Comparison of ENCODE assay signal across 8 cellular contexts in the genomic region with DNA sequence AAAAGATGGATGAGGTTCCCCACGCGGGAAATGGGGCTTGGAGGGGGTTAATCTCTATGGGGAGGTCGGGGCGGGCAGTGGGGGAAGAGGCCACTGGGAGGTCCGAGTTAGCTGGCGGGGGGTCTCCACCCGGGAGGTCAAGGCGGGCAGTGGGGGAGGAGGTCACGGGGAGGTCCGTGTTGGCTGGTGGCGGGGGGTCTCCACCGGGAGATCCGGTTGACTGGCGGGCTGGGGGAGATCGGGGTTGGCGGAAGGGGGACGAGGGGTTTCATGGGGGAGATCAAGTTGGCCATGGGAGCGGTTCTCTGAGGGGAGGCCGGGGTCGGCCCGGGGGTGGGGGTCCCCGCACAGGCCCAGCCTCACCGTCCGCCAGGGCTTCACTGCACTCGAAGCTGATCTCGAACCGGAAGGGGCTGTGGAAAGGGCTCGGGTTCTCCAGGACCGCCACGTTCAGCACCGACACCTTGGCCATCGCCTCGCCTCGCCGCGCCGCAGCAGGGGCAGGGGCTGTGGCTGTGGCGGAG. TPM values are rescaled to one million over a fixed set of nuclear protein-coding genes. Genes with fewer than 3 reads are reported as not detected.
DNase-seq lines count a peak whose midpoint lies in the region; ATAC-seq and TF ChIP-seq lines count a peak whose summit lies in the region.

No MANE protein-coding gene starts in this region.

- H3K4me3 ChIP-seq in Karpas-422 (ENCODE audit: low read length) (peak overlapping the region; percentile 88), neutrophil (ENCODE audit: low read depth in 1 of 2, low read length in 1 of 2) (peak overlapping the region; percentile 86 to 98)
- H3K4me3 ChIP-seq in effector memory CD4-positive, alpha-beta T cell (ENCODE audit: insufficient read depth, low read depth, low read length, poor library complexity, severe bottlenecking) = peak overlapping the region; percentile 83

- H3K36me3 ChIP-seq in Karpas-422 (ENCODE audit: insufficient read depth, low read length) = peaks cover 8% of the 10 kb centered on the region; the same call in 1 of the 2 replicates
- no peaks in the 10 kb centered on the region for H3K36me3 ChIP-seq in effector memory CD4-positive, alpha-beta T cell (ENCODE audit: control insufficient read depth, insufficient read depth, low read length)
- no peaks in the 10 kb centered on the region for H3K36me3 ChIP-seq in neutrophil

- H3K9me3 ChIP-seq in Karpas-422 (ENCODE audit: low read length) = no peaks in the 10 kb centered on the region
- H3K9me3 ChIP-seq in effector memory CD4-positive, alpha-beta T cell (ENCODE audit: control insufficient read depth, low read length) = no peaks in the 10 kb centered on the region
- H3K9me3 ChIP-seq in neutrophil = no peaks in the 10 kb centered on the region

- peaks cover 35% of the 10 kb centered on the region for H3K79me2 ChIP-seq in Karpas-422 (ENCODE audit: low read length)

- H3K4me2 ChIP-seq in Karpas-422 (ENCODE audit: low read depth, low read length, poor library complexity, severe bottlenecking) = peak overlapping the region; percentile 78

- peak overlapping the region; percentile 52; the same call in 1 of the 2 replicates for H2AFZ ChIP-seq in Karpas-422 (ENCODE audit: low read length)

- H3K9me2 ChIP-seq in Karpas-422 (replicated peaks; ENCODE audit: insufficient read depth, low read length) = no peaks in the 10 kb centered on the region

- ATAC-seq in GM18870 (IDR thresholded peaks at IDR 0.05; ENCODE audit: unreplicated experiment) (no peak), GM19455 (IDR thresholded peaks at IDR 0.05; ENCODE audit: unreplicated experiment) (no peak)

- H3K4me1 ChIP-seq in Karpas-422 (ENCODE audit: low read length) (peaks cover 20% of the 10 kb centered on the region), neutrophil (ENCODE audit: control insufficient read depth in 1 of 2, insufficient read depth in 1 of 2, low read depth in 1 of 2, low read length in 1 of 2) (peaks cover 57 to 59% of the 10 kb centered on the region in 2 experiments)
- peaks cover 16% of the 10 kb centered on the region for H3K4me1 ChIP-seq in effector memory CD4-positive, alpha-beta T cell (ENCODE audit: control insufficient read depth, insufficient read depth, low read length, poor library complexity, severe bottlenecking)

- TF ChIP-seq CTCF in neutrophil (IDR thresholded peaks at IDR 0.05) = no peak

- no peaks in the 10 kb centered on the region for H3K27me3 ChIP-seq in Karpas-422 (ENCODE audit: low read length)
- no peaks in the 10 kb centered on the region for H3K27me3 ChIP-seq in effector memory CD4-positive, alpha-beta T cell (replicated peaks; ENCODE audit: control insufficient read depth, insufficient read depth, low read length, poor library complexity, severe bottlenecking)
- H3K27me3 ChIP-seq in neutrophil = no peaks in the 10 kb centered on the region

- peak overlapping the region; percentile 89 for H3K9ac ChIP-seq in Karpas-422 (ENCODE audit: low read length)

- H4K20me1 ChIP-seq in Karpas-422 (ENCODE audit: insufficient read depth, low read depth, low read length) = peaks cover 3% of the 10 kb centered on the region; the same call in 1 of the 2 replicates

- DNase-seq in COLO668 (lab: John Stamatoyannopoulos, UW; ENCODE audit: unreplicated experiment) (peak; percentile 17), Karpas-422 (no peak), D341Med (ENCODE audit: low spot score) (no peak), foreskin melanocyte (no peak)
- no peak for DNase-seq in effector memory CD4-positive, alpha-beta T cell

- H3K27ac ChIP-seq in Karpas-422 (ENCODE audit: low read length) = peak overlapping the region; percentile 43; the same call in 1 of the 2 replicates
- H3K27ac ChIP-seq in effector memory CD4-positive, alpha-beta T cell (ENCODE audit: insufficient read depth, low read length, poor library complexity, severe bottlenecking) = peak overlapping the region; percentile 61
- peak overlapping the region; percentile 92 for H3K27ac ChIP-seq in neutrophil

RNA-seq across cellular contexts. Expression of gene ASF1B, which starts 0.3 kb away (rescaled TPM):
- total RNA-seq in Karpas-422 (2014; rRNA removed; shearing (Covaris generic); ENCODE audit: low replicate concordance) = 27.1 and 34.9 TPM in 2 replicates

RNA-seq across cellular contexts. Expression of gene PRKACA, which starts 18.5 kb away (rescaled TPM):
- 24.0 and 26.5 TPM in 2 replicates for total RNA-seq in Karpas-422 (2014; rRNA removed; shearing (Covaris generic); ENCODE audit: low replicate concordance)

RNA-seq across cellular contexts. Expression of gene SAMD1, which starts 45.5 kb away (rescaled TPM):
- total RNA-seq in Karpas-422 (2014; rRNA removed; shearing (Covaris generic); ENCODE audit: low replicate concordance) = 31.8 and 81.5 TPM in 2 replicates

RNA-seq across cellular contexts. Expression of gene C19orf67, which starts 50.5 kb away (rescaled TPM):
- total RNA-seq in Karpas-422 (2014; rRNA removed; shearing (Covaris generic); ENCODE audit: low replicate concordance) = 0.37 and 2.8 TPM in 2 replicates
